8 cellular contexts compared by ENCODE assay signal in genomic region chr2:105576050-105576439, GRCh38.
A peak's percentile ranks its signal among the peaks of the same experiment; 100 is the strongest.
DNase-seq lines count a peak whose midpoint lies in the region; ATAC-seq and TF ChIP-seq lines count a peak whose summit lies in the region.
"Had no signal": no experiment of that assay in that cellular context is flagged by ENCODE, and none has a peak within 500 bp of the region (broad histone marks: within the 10 kb centered on the region; RNA-seq: fewer than 3 reads in every experiment).

No MANE protein-coding gene starts in this region.

- H3K4me3 Mint-ChIP-seq in CD4-positive, alpha-beta T cell: no peak overlapping the region
- H3K4me3 Mint-ChIP-seq in naive thymus-derived CD8-positive, alpha-beta T cell: peak overlapping the region in 1 of 10 donors; percentile 65

- no peak for TF ChIP-seq POLR2A in breast epithelium (IDR thresholded peaks at IDR 0.05)

- DNase-seq in CD4-positive, alpha-beta T cell: no peak
- DNase-seq in breast epithelium (ENCODE audit: low spot score in 2 of 2) (no peak), NCI-H2081 treated with DMSO at 0.1 percent for 48 hours (lab: John Stamatoyannopoulos, UW) (no peak)
- no peak for DNase-seq in naive thymus-derived CD8-positive, alpha-beta T cell
- DNase-seq: stimulated activated CD4-positive, alpha-beta T cell treated with anti-CD3 and anti-CD28 coated beads, Interleukin-4, amount 100 ng/mL, for 4 hours had no signal

- no peaks in the 10 kb centered on the region for H3K27me3 ChIP-seq in CD4-positive, alpha-beta T cell (ENCODE audit: control insufficient read depth, insufficient read depth, low read length)
- no peaks in the 10 kb centered on the region for H3K27me3 ChIP-seq in breast epithelium

- no peaks in the 10 kb centered on the region for H3K36me3 Mint-ChIP-seq in CD4-positive, alpha-beta T cell (ENCODE audit: low read depth)
- no peaks in the 10 kb centered on the region for H3K36me3 Mint-ChIP-seq in naive thymus-derived CD8-positive, alpha-beta T cell

- no peak for TF ChIP-seq CTCF in CD4-positive, alpha-beta T cell (IDR thresholded peaks at IDR 0.05)
- no peak for TF ChIP-seq CTCF in breast epithelium (IDR thresholded peaks at IDR 0.05)

- H3K9me3 ChIP-seq in CD4-positive, alpha-beta T cell (ENCODE audit: control insufficient read depth, low read length): no peaks in the 10 kb centered on the region
- no peaks in the 10 kb centered on the region for H3K9me3 ChIP-seq in breast epithelium

- peaks cover 28% of the 10 kb centered on the region for H3K4me1 Mint-ChIP-seq in CD4-positive, alpha-beta T cell (ENCODE audit: low read depth)
- H3K4me1 Mint-ChIP-seq in naive thymus-derived CD8-positive, alpha-beta T cell: peaks cover 11 to 36% (median 23%) of the 10 kb centered on the region in 4 donors

- CTCF ChIA-PET in CD4-positive, alpha-beta T cell (lab: Charles Lee): interaction anchor here (0.9 kb wide), 1 partner anchor 20 kb away, joined by 3 read pairs; no protein-coding TSS in a partner anchor

- H3K27me3 Mint-ChIP-seq in CD4-positive, alpha-beta T cell: peaks cover 4% of the 10 kb centered on the region
- no peaks in the 10 kb centered on the region for H3K27me3 Mint-ChIP-seq in naive thymus-derived CD8-positive, alpha-beta T cell

- POLR2A ChIA-PET in CD4-positive, alpha-beta T cell (lab: Charles Lee): interaction anchor here (0.9 to 1.5 kb wide), 4 partner anchors 202 to 521 kb away, joined by 3 to 6 read pairs (median 4); no protein-coding TSS in a partner anchor
- POLR2A ChIA-PET in naive thymus-derived CD8-positive, alpha-beta T cell (lab: Charles Lee): interaction anchor here (0.9 to 3.5 kb wide), 4 partner anchors 9 to 528 kb away, joined by 3 to 22 read pairs (median 4); no protein-coding TSS in a partner anchor

- H3K4me1 ChIP-seq in breast epithelium: peaks cover 0 to 3% of the 10 kb centered on the region in 2 donors

- no peak for ATAC-seq in CD4-positive, alpha-beta T cell (ENCODE audit: poor library complexity)
- ATAC-seq in HG03432 (IDR thresholded peaks at IDR 0.05; ENCODE audit: unreplicated experiment) (peak; percentile 8), GM19397 (IDR thresholded peaks at IDR 0.05; ENCODE audit: unreplicated experiment) (no peak), HG02642 (IDR thresholded peaks at IDR 0.05; ENCODE audit: poor library complexity, unreplicated experiment) (no peak)
- ATAC-seq in naive thymus-derived CD8-positive, alpha-beta T cell: peak in 1 of 2 donors; percentile 11

- intact Hi-C loops in CD4-positive, alpha-beta T cell (cut with DNase I, micrococcal nuclease): loop anchor here (1.0 to 10.0 kb wide), 10 partner anchors 161 to 967 kb away; no protein-coding TSS in a partner anchor
- intact Hi-C loops in breast epithelium (cut with DNase I; ENCODE audit: low total_unique reads): no loop called here

- H3K27ac ChIP-seq in CD4-positive, alpha-beta T cell (ENCODE audit: low read depth, low read length): no peak overlapping the region
- peak overlapping the region; percentile 67 to 81 for H3K27ac ChIP-seq in breast epithelium

- H3K9me3 Mint-ChIP-seq in CD4-positive, alpha-beta T cell: no peaks in the 10 kb centered on the region
- no peaks in the 10 kb centered on the region for H3K9me3 Mint-ChIP-seq in naive thymus-derived CD8-positive, alpha-beta T cell

- H3K4me3 ChIP-seq in breast epithelium: peak overlapping the region in 2 of 3 donors; percentile 14 to 22

- no peaks in the 10 kb centered on the region for H3K36me3 ChIP-seq in breast epithelium

- H3K27ac Mint-ChIP-seq in CD4-positive, alpha-beta T cell: peak overlapping the region; percentile 83
- H3K27ac Mint-ChIP-seq in naive thymus-derived CD8-positive, alpha-beta T cell: peak overlapping the region; percentile 64 to 96 (median 88)
